ENCODE assay signal across 16 cellular contexts in genomic region chr4:73142995-73143547, GRCh38.
DNase-seq lines count a peak whose midpoint lies in the region; ATAC-seq and TF ChIP-seq lines count a peak whose summit lies in the region.
"Had no signal": no experiment of that assay in that cellular context is flagged by ENCODE, and none has a peak within 500 bp of the region (broad histone marks: within the 10 kb centered on the region; RNA-seq: fewer than 3 reads in every experiment).

No MANE protein-coding gene starts in this region.

- no peaks in the 10 kb centered on the region for H4K20me1 ChIP-seq in MM.1S (ENCODE audit: insufficient read depth, low read length)

- intact Hi-C loops in activated CD8-positive, alpha-beta T cell treated with anti-CD3 and anti-CD28 coated beads for 36 hours (cut with micrococcal nuclease) = loop anchor here (5.0 kb wide), 1 partner anchor 229 kb away; no protein-coding TSS in a partner anchor

- no peak overlapping the region for H2AFZ ChIP-seq in MM.1S (ENCODE audit: low read length)

- DNase-seq in activated CD8-positive, alpha-beta T cell treated with anti-CD3 and anti-CD28 coated beads for 36 hours = no peak
- DNase-seq in activated CD8-positive, alpha-beta T cell treated with anti-CD3 and anti-CD28 coated beads, Interleukin-2, amount 10 ng/mL, durations not matched to agents 7 days and 5 days = no peak
- DNase-seq in MM.1S (peak; percentile 10), chondrocyte (ENCODE audit: low spot score) (no peak), progenitor cell of endocrine pancreas (ENCODE audit: low spot score, unreplicated experiment) (no peak), islet precursor cell (no peak)
- DNase-seq in activated CD8-positive, alpha-beta memory T cell treated with anti-CD3 and anti-CD28 coated beads, Interleukin-2, amount 50 U/mL, for 4 hours = no peak
- DNase-seq in stimulated activated naive CD8-positive, alpha-beta T cell treated with anti-CD3 and anti-CD28 coated beads, Interleukin-15, Interleukin-2, amounts not matched to agents 100 U/mL and 50 U/mL, for 24 hours = no peak
- DNase-seq: activated CD4-positive, alpha-beta T cell treated with anti-CD3 and anti-CD28 coated beads, Interleukin-2, amount 50 U/mL, for 1 hour; NCI-H1417; NCI-H446; stimulated activated CD4-positive, alpha-beta T cell treated with anti-CD3 and anti-CD28 coated beads, Interleukin-12 subunit alpha, Interleukin-12 subunit beta, amount 100 ng/mL, for 4 hours had no signal

- no peaks in the 10 kb centered on the region for H3K4me1 ChIP-seq in MM.1S (ENCODE audit: low read length)
- H3K4me1 ChIP-seq: suprapubic skin had no signal

- no peak overlapping the region for H3K27ac Mint-ChIP-seq in activated CD8-positive, alpha-beta T cell treated with anti-CD3 and anti-CD28 coated beads for 36 hours
- no peak overlapping the region for H3K27ac Mint-ChIP-seq in activated CD8-positive, alpha-beta T cell treated with anti-CD3 and anti-CD28 coated beads, Interleukin-2, amount 10 ng/mL, durations not matched to agents 7 days and 5 days
- H3K27ac Mint-ChIP-seq in chondrocyte (ENCODE audit: unreplicated experiment) = no peak overlapping the region
- H3K27ac Mint-ChIP-seq in progenitor cell of endocrine pancreas = peak overlapping the region; percentile 5
- H3K27ac Mint-ChIP-seq: activated T-helper 2 cell treated with anti-CD3 and anti-CD28 coated beads, Interferon-gamma antibody, Interleukin-2, Interleukin-4, amounts not matched to agents 10 μg/mL and 5 μg/mL and 100 μg/mL, durations not matched to agents 14 hours and 24 hours and 36 hours; T-helper 2 cell treated with Interferon-gamma antibody and Interleukin-4, amounts not matched to agents 5 μg/mL and 100 μg/mL, for 36 hours had no signal

- no peak overlapping the region for H3K9ac ChIP-seq in MM.1S (ENCODE audit: low read length)

- no peak overlapping the region for H3K4me2 ChIP-seq in MM.1S (ENCODE audit: low read depth, low read length)

- H3K4me3 Mint-ChIP-seq in activated CD8-positive, alpha-beta T cell treated with anti-CD3 and anti-CD28 coated beads for 36 hours = no peak overlapping the region
- H3K4me3 Mint-ChIP-seq in activated CD8-positive, alpha-beta T cell treated with anti-CD3 and anti-CD28 coated beads, Interleukin-2, amount 10 ng/mL, durations not matched to agents 7 days and 5 days = no peak overlapping the region
- H3K4me3 Mint-ChIP-seq in chondrocyte (ENCODE audit: unreplicated experiment) = no peak overlapping the region
- no peak overlapping the region for H3K4me3 Mint-ChIP-seq in progenitor cell of endocrine pancreas (ENCODE audit: low read depth)
- H3K4me3 Mint-ChIP-seq: T-helper 2 cell treated with Interferon-gamma antibody and Interleukin-4, amounts not matched to agents 5 μg/mL and 100 μg/mL, for 36 hours had no signal

- CTCF ChIA-PET in activated CD8-positive, alpha-beta T cell treated with anti-CD3 and anti-CD28 coated beads for 36 hours (lab: Charles Lee) = interaction anchor here (1.1 kb wide), 1 partner anchor 9 kb away, joined by 4 read pairs; no protein-coding TSS in a partner anchor
- CTCF ChIA-PET in activated CD8-positive, alpha-beta T cell treated with anti-CD3 and anti-CD28 coated beads, Interleukin-2, amount 10 ng/mL, durations not matched to agents 7 days and 5 days (lab: Charles Lee) = interaction anchor here (1.0 kb wide), 1 partner anchor 115 kb away, joined by 3 read pairs; no protein-coding TSS in a partner anchor

- POLR2A ChIA-PET in activated CD8-positive, alpha-beta T cell treated with anti-CD3 and anti-CD28 coated beads for 36 hours (lab: Charles Lee) = no interaction called here
- POLR2A ChIA-PET in activated CD8-positive, alpha-beta T cell treated with anti-CD3 and anti-CD28 coated beads, Interleukin-2, amount 10 ng/mL, durations not matched to agents 7 days and 5 days (lab: Charles Lee) = interaction anchor here (1.1 kb wide), 1 partner anchor 19 kb away, joined by 3 read pairs; no protein-coding TSS in a partner anchor

- no peaks in the 10 kb centered on the region for H3K9me2 ChIP-seq in MM.1S (replicated peaks; ENCODE audit: insufficient read depth, low read length)

- no peaks in the 10 kb centered on the region for H3K27me3 ChIP-seq in MM.1S (replicated peaks; ENCODE audit: insufficient read depth, low read length)
- H3K27me3 ChIP-seq: suprapubic skin had no signal

- H3K36me3 ChIP-seq in MM.1S (replicated peaks; ENCODE audit: insufficient read depth, low read length) = peaks cover 34% of the 10 kb centered on the region; the same call in 1 of the 2 replicates

- no peaks in the 10 kb centered on the region for H3K27me3 Mint-ChIP-seq in activated CD8-positive, alpha-beta T cell treated with anti-CD3 and anti-CD28 coated beads for 36 hours
- no peaks in the 10 kb centered on the region for H3K27me3 Mint-ChIP-seq in activated CD8-positive, alpha-beta T cell treated with anti-CD3 and anti-CD28 coated beads, Interleukin-2, amount 10 ng/mL, durations not matched to agents 7 days and 5 days (ENCODE audit: low read depth)
- no peaks in the 10 kb centered on the region for H3K27me3 Mint-ChIP-seq in chondrocyte (ENCODE audit: low read depth)
- H3K27me3 Mint-ChIP-seq in progenitor cell of endocrine pancreas = no peaks in the 10 kb centered on the region

- peaks cover 10% of the 10 kb centered on the region; the same call in 1 of the 2 replicates for H3K79me2 ChIP-seq in MM.1S (ENCODE audit: low read length)

- no peaks in the 10 kb centered on the region for H3K9me3 Mint-ChIP-seq in activated CD8-positive, alpha-beta T cell treated with anti-CD3 and anti-CD28 coated beads for 36 hours
- no peaks in the 10 kb centered on the region for H3K9me3 Mint-ChIP-seq in activated CD8-positive, alpha-beta T cell treated with anti-CD3 and anti-CD28 coated beads, Interleukin-2, amount 10 ng/mL, durations not matched to agents 7 days and 5 days (ENCODE audit: insufficient read depth)
- H3K9me3 Mint-ChIP-seq in chondrocyte (ENCODE audit: low read depth) = no peaks in the 10 kb centered on the region
- no peaks in the 10 kb centered on the region for H3K9me3 Mint-ChIP-seq in progenitor cell of endocrine pancreas (ENCODE audit: low read depth)
- H3K9me3 Mint-ChIP-seq: activated T-helper 2 cell treated with anti-CD3 and anti-CD28 coated beads, Interferon-gamma antibody, Interleukin-2, Interleukin-4, amounts not matched to agents 10 μg/mL and 5 μg/mL and 100 μg/mL, durations not matched to agents 14 hours and 24 hours and 36 hours; T-helper 2 cell treated with Interferon-gamma antibody and Interleukin-4, amounts not matched to agents 5 μg/mL and 100 μg/mL, for 36 hours had no signal

- no peak overlapping the region for H3K27ac ChIP-seq in MM.1S (ENCODE audit: low read length)
- H3K27ac ChIP-seq: suprapubic skin had no signal

- no peak overlapping the region for H3K4me3 ChIP-seq in MM.1S (ENCODE audit: low read length)
- H3K4me3 ChIP-seq: lung, suprapubic skin had no signal

- TF ChIP-seq CTCF in activated CD8-positive, alpha-beta T cell treated with anti-CD3 and anti-CD28 coated beads for 36 hours (IDR thresholded peaks at IDR 0.05) = peak; percentile 52
- peak; percentile 18 for TF ChIP-seq CTCF in MM.1S (IDR thresholded peaks at IDR 0.05; ENCODE audit: low read length)
- peak; percentile 78 for TF ChIP-seq CTCF in chondrocyte (IDR thresholded peaks at IDR 0.05)
- peak; percentile 42 for TF ChIP-seq CTCF in progenitor cell of endocrine pancreas (IDR thresholded peaks at IDR 0.05; ENCODE audit: unreplicated experiment)

- peaks cover 4% of the 10 kb centered on the region; the same call in 1 of the 2 replicates for H3F3A ChIP-seq in MM.1S (ENCODE audit: insufficient read depth, low read length)

- ATAC-seq in activated CD8-positive, alpha-beta T cell treated with anti-CD3 and anti-CD28 coated beads for 36 hours = no peak
- ATAC-seq in activated CD8-positive, alpha-beta T cell treated with anti-CD3 and anti-CD28 coated beads, Interleukin-2, amount 10 ng/mL, durations not matched to agents 7 days and 5 days = no peak
- ATAC-seq in stimulated activated naive CD8-positive, alpha-beta T cell treated with anti-CD3 and anti-CD28 coated beads, Interleukin-15, Interleukin-2, amounts not matched to agents 100 U/mL and 50 U/mL, for 24 hours = no peak

- no peaks in the 10 kb centered on the region for H3K9me3 ChIP-seq in MM.1S (replicated peaks; ENCODE audit: insufficient read depth, low read length)
- H3K9me3 ChIP-seq: suprapubic skin had no signal

- H3K4me1 Mint-ChIP-seq in activated CD8-positive, alpha-beta T cell treated with anti-CD3 and anti-CD28 coated beads for 36 hours (ENCODE audit: low read depth) = peaks cover 10% of the 10 kb centered on the region
- no peaks in the 10 kb centered on the region for H3K4me1 Mint-ChIP-seq in activated CD8-positive, alpha-beta T cell treated with anti-CD3 and anti-CD28 coated beads, Interleukin-2, amount 10 ng/mL, durations not matched to agents 7 days and 5 days (ENCODE audit: low read depth)
- H3K4me1 Mint-ChIP-seq in chondrocyte (ENCODE audit: low read depth) (peaks cover 8% of the 10 kb centered on the region), progenitor cell of endocrine pancreas (ENCODE audit: low read depth) (no peaks in the 10 kb centered on the region)

- H3K36me3 Mint-ChIP-seq in activated CD8-positive, alpha-beta T cell treated with anti-CD3 and anti-CD28 coated beads for 36 hours (ENCODE audit: low read depth) = peaks cover 45% of the 10 kb centered on the region
- H3K36me3 Mint-ChIP-seq in activated CD8-positive, alpha-beta T cell treated with anti-CD3 and anti-CD28 coated beads, Interleukin-2, amount 10 ng/mL, durations not matched to agents 7 days and 5 days (ENCODE audit: low read depth) = peaks cover 51% of the 10 kb centered on the region
- H3K36me3 Mint-ChIP-seq in chondrocyte (ENCODE audit: low read depth) (peaks cover 25% of the 10 kb centered on the region), progenitor cell of endocrine pancreas (ENCODE audit: insufficient read depth) (peaks cover 21% of the 10 kb centered on the region)

Comparison
In these comparisons a context has a peak if more than half of its experiments do, and no peak if none do; other contexts are left out.
1. CTCF ChIP-seq: peak in every context shown above with its lines; median percentile 78 in chondrocyte; 52 in activated CD8-positive, alpha-beta T cell treated with anti-CD3 and anti-CD28 coated beads for 36 hours; 42 in progenitor cell of endocrine pancreas; 18 in MM.1S.